1 cellular context compared by ENCODE assay signal in the genomic region with DNA sequence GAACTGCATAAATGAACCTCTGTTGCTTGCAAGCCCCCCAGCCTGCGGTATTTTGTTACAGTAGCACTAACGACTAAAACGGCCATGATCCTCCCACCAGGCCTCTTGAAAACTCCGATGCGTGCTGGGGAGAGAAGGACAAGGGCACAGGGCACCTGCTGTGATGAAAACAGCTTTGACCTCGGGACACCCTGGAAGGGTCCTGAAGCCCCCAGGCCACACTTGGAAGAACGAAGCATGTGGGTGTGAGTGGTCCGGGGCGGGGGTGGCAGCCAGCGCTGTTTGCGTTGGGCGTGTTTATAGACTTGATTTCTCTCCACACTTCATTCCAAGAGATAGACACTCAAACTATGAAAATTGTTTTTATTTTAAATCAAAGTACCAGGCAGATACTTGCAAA.
TF ChIP-seq lines count a peak whose summit lies in the region.

No MANE protein-coding gene starts in this region.

TF ChIP-seq in GM23338, 12 proteins besides CTCF, POLR2A, EP300 and RAD21 (continued from another document):
- TF ChIP-seq, protein P1, sequence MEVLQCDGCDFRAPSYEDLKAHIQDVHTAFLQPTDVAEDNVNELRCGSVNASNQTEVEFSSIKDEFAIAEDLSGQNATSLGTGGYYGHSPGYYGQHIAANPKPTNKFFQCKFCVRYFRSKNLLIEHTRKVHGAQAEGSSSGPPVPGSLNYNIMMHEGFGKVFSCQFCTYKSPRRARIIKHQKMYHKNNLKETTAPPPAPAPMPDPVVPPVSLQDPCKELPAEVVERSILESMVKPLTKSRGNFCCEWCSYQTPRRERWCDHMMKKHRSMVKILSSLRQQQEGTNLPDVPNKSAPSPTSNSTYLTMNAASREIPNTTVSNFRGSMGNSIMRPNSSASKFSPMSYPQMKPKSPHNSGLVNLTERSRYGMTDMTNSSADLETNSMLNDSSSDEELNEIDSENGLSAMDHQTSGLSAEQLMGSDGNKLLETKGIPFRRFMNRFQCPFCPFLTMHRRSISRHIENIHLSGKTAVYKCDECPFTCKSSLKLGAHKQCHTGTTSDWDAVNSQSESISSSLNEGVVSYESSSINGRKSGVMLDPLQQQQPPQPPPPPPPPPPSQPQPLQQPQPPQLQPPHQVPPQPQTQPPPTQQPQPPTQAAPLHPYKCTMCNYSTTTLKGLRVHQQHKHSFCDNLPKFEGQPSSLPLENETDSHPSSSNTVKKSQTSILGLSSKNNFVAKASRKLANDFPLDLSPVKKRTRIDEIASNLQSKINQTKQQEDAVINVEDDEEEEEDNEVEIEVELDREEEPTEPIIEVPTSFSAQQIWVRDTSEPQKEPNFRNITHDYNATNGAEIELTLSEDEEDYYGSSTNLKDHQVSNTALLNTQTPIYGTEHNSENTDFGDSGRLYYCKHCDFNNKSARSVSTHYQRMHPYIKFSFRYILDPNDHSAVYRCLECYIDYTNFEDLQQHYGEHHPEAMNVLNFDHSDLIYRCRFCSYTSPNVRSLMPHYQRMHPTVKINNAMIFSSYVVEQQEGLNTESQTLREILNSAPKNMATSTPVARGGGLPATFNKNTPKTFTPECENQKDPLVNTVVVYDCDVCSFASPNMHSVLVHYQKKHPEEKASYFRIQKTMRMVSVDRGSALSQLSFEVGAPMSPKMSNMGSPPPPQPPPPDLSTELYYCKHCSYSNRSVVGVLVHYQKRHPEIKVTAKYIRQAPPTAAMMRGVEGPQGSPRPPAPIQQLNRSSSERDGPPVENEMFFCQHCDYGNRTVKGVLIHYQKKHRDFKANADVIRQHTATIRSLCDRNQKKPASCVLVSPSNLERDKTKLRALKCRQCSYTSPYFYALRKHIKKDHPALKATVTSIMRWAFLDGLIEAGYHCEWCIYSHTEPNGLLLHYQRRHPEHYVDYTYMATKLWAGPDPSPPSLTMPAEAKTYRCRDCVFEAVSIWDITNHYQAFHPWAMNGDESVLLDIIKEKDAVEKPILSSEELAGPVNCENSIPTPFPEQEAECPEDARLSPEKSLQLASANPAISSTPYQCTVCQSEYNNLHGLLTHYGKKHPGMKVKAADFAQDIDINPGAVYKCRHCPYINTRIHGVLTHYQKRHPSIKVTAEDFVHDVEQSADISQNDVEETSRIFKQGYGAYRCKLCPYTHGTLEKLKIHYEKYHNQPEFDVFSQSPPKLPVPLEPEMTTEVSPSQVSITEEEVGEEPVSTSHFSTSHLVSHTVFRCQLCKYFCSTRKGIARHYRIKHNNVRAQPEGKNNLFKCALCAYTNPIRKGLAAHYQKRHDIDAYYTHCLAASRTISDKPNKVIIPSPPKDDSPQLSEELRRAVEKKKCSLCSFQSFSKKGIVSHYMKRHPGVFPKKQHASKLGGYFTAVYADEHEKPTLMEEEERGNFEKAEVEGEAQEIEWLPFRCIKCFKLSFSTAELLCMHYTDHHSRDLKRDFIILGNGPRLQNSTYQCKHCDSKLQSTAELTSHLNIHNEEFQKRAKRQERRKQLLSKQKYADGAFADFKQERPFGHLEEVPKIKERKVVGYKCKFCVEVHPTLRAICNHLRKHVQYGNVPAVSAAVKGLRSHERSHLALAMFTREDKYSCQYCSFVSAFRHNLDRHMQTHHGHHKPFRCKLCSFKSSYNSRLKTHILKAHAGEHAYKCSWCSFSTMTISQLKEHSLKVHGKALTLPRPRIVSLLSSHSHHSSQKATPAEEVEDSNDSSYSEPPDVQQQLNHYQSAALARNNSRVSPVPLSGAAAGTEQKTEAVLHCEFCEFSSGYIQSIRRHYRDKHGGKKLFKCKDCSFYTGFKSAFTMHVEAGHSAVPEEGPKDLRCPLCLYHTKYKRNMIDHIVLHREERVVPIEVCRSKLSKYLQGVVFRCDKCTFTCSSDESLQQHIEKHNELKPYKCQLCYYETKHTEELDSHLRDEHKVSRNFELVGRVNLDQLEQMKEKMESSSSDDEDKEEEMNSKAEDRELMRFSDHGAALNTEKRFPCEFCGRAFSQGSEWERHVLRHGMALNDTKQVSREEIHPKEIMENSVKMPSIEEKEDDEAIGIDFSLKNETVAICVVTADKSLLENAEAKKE (CRISPR knock-in tag; IDR thresholded peaks at IDR 0.05), result no peak
- TF ChIP-seq POLR2AphosphoS5 (IDR thresholded peaks at IDR 0.05; ENCODE audit: low read depth), result no peak
TF ChIP-seq in GM23338: peak in this region for 0.
